ENCODE assay signal across 8 cellular contexts in the genomic region with DNA sequence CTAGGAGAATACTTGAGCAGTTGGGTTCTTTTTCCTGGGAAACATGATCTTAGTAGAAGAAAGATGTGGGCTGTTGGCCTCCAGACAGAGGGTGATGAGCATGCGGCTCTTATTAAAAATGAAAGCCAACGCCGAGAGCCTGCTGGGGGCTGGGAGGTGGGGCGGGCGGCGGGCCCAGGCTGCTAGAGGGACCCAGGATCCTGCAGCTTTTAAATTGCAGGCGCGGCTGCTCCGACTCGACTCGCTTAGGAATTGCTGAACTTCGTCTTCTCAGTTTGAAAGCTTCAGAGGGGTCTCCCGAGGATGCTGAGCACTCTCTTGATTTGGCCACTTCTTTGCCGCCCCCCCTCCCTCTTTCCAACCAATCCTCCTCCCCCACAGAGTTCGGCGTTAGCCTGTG. TPM values are rescaled to one million over a fixed set of nuclear protein-coding genes. Genes with fewer than 3 reads are reported as not detected.
DNase-seq lines count a peak whose midpoint lies in the region; ATAC-seq and TF ChIP-seq lines count a peak whose summit lies in the region.

No MANE protein-coding gene starts in this region.

- TF ChIP-seq CTCF in GM12864 (IDR thresholded peaks at IDR 0.05; ENCODE audit: low read depth, low read length, missing control alignments) (no peak), glutamatergic neuron (IDR thresholded peaks at IDR 0.05; ENCODE audit: partially characterized antibody, unreplicated experiment) (no peak)

- peaks cover 3% of the 10 kb centered on the region for H3K9me3 Mint-ChIP-seq in glutamatergic neuron (ENCODE audit: unreplicated experiment)

- peaks cover 10% of the 10 kb centered on the region for H3K27me3 Mint-ChIP-seq in glutamatergic neuron (ENCODE audit: unreplicated experiment)

- no peaks in the 10 kb centered on the region for H3K36me3 Mint-ChIP-seq in glutamatergic neuron (ENCODE audit: unreplicated experiment)

- no peaks in the 10 kb centered on the region for H3K4me1 Mint-ChIP-seq in glutamatergic neuron (ENCODE audit: low read depth, unreplicated experiment)

- no peak overlapping the region for H3K27ac Mint-ChIP-seq in glutamatergic neuron (ENCODE audit: unreplicated experiment)

- peak overlapping the region; percentile 80 for H3K4me3 ChIP-seq in GM12864 (ENCODE audit: low read depth, low read length)

- no peak for ATAC-seq in GM19395 (IDR thresholded peaks at IDR 0.05; ENCODE audit: unreplicated experiment)

- peak overlapping the region; percentile 67 for H3K4me3 Mint-ChIP-seq in glutamatergic neuron (ENCODE audit: unreplicated experiment)

- DNase-seq in GM12864 (ENCODE audit: low read depth) (no peak), NCI-H2196 (lab: John Stamatoyannopoulos, UW; ENCODE audit: unreplicated experiment) (peak; percentile 40), glutamatergic neuron (no peak), pons (ENCODE audit: low spot score) (peak; percentile 30), kidney glomerular epithelial cell (lab: John Stamatoyannopoulos, UW) (no peak), SK-N-DZ (ENCODE audit: low spot score) (no peak)
- DNase-seq in activated effector memory CD4-positive, alpha-beta T cell treated with anti-CD3 and anti-CD28 coated beads, Interleukin-2, amount 50 U/mL, for 16 hours, result peak; percentile 82

RNA-seq across cellular contexts. Expression of a gene that starts 1.2 kb away (rescaled TPM):
- 12.6 TPM for total RNA-seq in glutamatergic neuron (ENCODE audit: unreplicated experiment)
- polyA plus RNA-seq in SK-N-DZ (2014; cell fraction: cytosol; rRNA removed), result 9.8 and 11.2 TPM in 2 replicates
- polyA plus RNA-seq in SK-N-DZ (2014; cell fraction: nucleus; rRNA removed), result 9.4 and 14.0 TPM in 2 replicates

Comparison
In these comparisons a context has a peak if more than half of its experiments do, and no peak if none do; other contexts are left out.
1. DNase-seq: peak in NCI-H2196 (single experiment), activated effector memory CD4-positive, alpha-beta T cell treated with anti-CD3 and anti-CD28 coated beads, Interleukin-2, amount 50 U/mL, for 16 hours (single experiment) and pons (single experiment); none in GM12864 (single experiment), glutamatergic neuron (single experiment), kidney glomerular epithelial cell (single experiment) and SK-N-DZ (single experiment).